Comparison of ENCODE assay signal across 23 cellular contexts in genomic region chr18:47457614-47458013, GRCh38.
"Had no signal": no experiment of that assay in that cellular context is flagged by ENCODE, and none has a peak within 500 bp of the region (broad histone marks: within the 10 kb centered on the region; RNA-seq: fewer than 3 reads in every experiment).

No MANE protein-coding gene starts in this region.

- H3K9ac ChIP-seq: KMS-11 had no signal

- H3K27ac ChIP-seq: KMS-11, SJSA1, SK-N-MC had no signal

- DNase-seq: Kasumi-1, MM.1S, NCI-H1092 treated with DMSO at 0.1 percent for 48 hours, NCI-H1436, NCI-H187, NCI-H2029, NCI-H2081 treated with DMSO at 0.1 percent for 48 hours, NCI-H2171, NCI-H226, NCI-H446, NCI-H510A, NCI-H524 treated with DMSO at 0.1 percent for 48 hours, NCI-H69, NCI-H774, Right ventricle myocardium superior, RPMI8226, SIG-M5 had no signal

- H3K9me3 ChIP-seq: SJSA1 had no signal

- H3K4me3 Mint-ChIP-seq: IgD-negative memory B cell had no signal

- H3K27me3 Mint-ChIP-seq: IgD-negative memory B cell had no signal

- H3K36me3 Mint-ChIP-seq: IgD-negative memory B cell had no signal

- ATAC-seq: HepG2, K562 had no signal

- H3K4me3 ChIP-seq: K562, SJSA1, SK-N-MC had no signal

- H3K4me1 Mint-ChIP-seq: IgD-negative memory B cell had no signal

- H3K4me1 ChIP-seq: SJSA1 had no signal

- H3K27me3 ChIP-seq: SJSA1 had no signal

- H3K36me3 ChIP-seq: SJSA1 had no signal

- H3K4me2 ChIP-seq: KMS-11 had no signal
